Comparison of ENCODE assay signal across 32 cellular contexts in genomic region chr17:37788531-37788930, GRCh38. TPM values are rescaled to one million over a fixed set of nuclear protein-coding genes. Genes with fewer than 3 reads are reported as not detected.
"Had no signal": no experiment of that assay in that cellular context is flagged by ENCODE, and none has a peak within 500 bp of the region (broad histone marks: within the 10 kb centered on the region; RNA-seq: fewer than 3 reads in every experiment).

No MANE protein-coding gene starts in this region.

- H3K4me2 ChIP-seq: SK-N-SH had no signal

- H3K4me3 Mint-ChIP-seq: activated CD4-positive, alpha-beta T cell treated with anti-CD3 and anti-CD28 coated beads, Interleukin-2, amount 10 ng/mL, durations not matched to agents 24 days and 14 days; activated CD8-positive, alpha-beta T cell treated with anti-CD3 and anti-CD28 coated beads, Interleukin-2, amount 10 ng/mL, durations not matched to agents 7 days and 5 days; activated naive CD4-positive, alpha-beta T cell treated with anti-CD3 and anti-CD28 coated beads, Interleukin-2, amount 50 U/mL, for 24 hours; activated naive CD8-positive, alpha-beta T cell treated with anti-CD3 and anti-CD28 coated beads, Interleukin-2, amount 10 ng/mL, durations not matched to agents 7 days and 5 days; activated T-cell treated with anti-CD3 and anti-CD28 coated beads, Interleukin-2, amount 50 U/mL, for 24 hours; brain; T-helper 1 cell treated with Interleukin-12 subunit alpha and Interleukin-12 subunit beta and Interleukin-4 antibody, amounts not matched to agents 30 μg/mL and 1 μg/mL, for 36 hours; T-helper 2 cell treated with Interferon-gamma antibody and Interleukin-4, amounts not matched to agents 5 μg/mL and 100 μg/mL, for 36 hours had no signal

- H3K9me3 Mint-ChIP-seq: activated naive CD4-positive, alpha-beta T cell treated with anti-CD3 and anti-CD28 coated beads, Interleukin-2, amount 50 U/mL, for 24 hours; activated naive CD8-positive, alpha-beta T cell treated with anti-CD3 and anti-CD28 coated beads, Interleukin-2, amount 10 ng/mL, durations not matched to agents 7 days and 5 days; activated T-cell treated with anti-CD3 and anti-CD28 coated beads, Interleukin-2, amount 50 U/mL, for 24 hours; activated T-helper 2 cell treated with anti-CD3 and anti-CD28 coated beads, Interferon-gamma antibody, Interleukin-2, Interleukin-4, amounts not matched to agents 10 μg/mL and 5 μg/mL and 100 μg/mL, durations not matched to agents 14 hours and 24 hours and 36 hours; T-helper 1 cell treated with Interleukin-12 subunit alpha and Interleukin-12 subunit beta and Interleukin-4 antibody, amounts not matched to agents 30 μg/mL and 1 μg/mL, for 36 hours had no signal

- H3K9me3 ChIP-seq: adrenal gland, SJSA1, SK-N-SH had no signal

- DNase-seq: activated CD4-positive, alpha-beta T cell treated with anti-CD3 and anti-CD28 coated beads, Interleukin-2, amount 10 ng/mL, durations not matched to agents 24 days and 14 days; activated CD4-positive, alpha-beta T cell treated with anti-CD3 and anti-CD28 coated beads, Interleukin-2, amount 50 U/mL, for 4 hours; activated CD8-positive, alpha-beta T cell treated with anti-CD3 and anti-CD28 coated beads, Interleukin-2, amount 10 ng/mL, durations not matched to agents 7 days and 5 days; activated gamma-delta T cell; activated naive CD4-positive, alpha-beta T cell treated with Interleukin-2 at 50 U/mL for 16 hours; activated naive CD8-positive, alpha-beta T cell treated with anti-CD3 and anti-CD28 coated beads, Interleukin-2, amount 10 ng/mL, durations not matched to agents 7 days and 5 days; activated T-cell treated with anti-CD3 and anti-CD28 coated beads, Interleukin-2, amount 50 U/mL, for 24 hours; Kasumi-1; KG1; MG63; NCI-H1048; NCI-H1105 treated with DMSO at 0.1 percent for 48 hours; NCI-H1436; NCI-H1694; NCI-H1930; NCI-H2081 treated with DMSO at 0.1 percent for 48 hours; NCI-H345; NCI-H524 treated with DMSO at 0.1 percent for 48 hours; RPMI8226; SHP77 treated with DMSO at 0.1 percent for 48 hours; SK-N-SH had no signal

- H3K27ac Mint-ChIP-seq: activated CD4-positive, alpha-beta T cell treated with anti-CD3 and anti-CD28 coated beads, Interleukin-2, amount 10 ng/mL, durations not matched to agents 24 days and 14 days; activated CD8-positive, alpha-beta T cell treated with anti-CD3 and anti-CD28 coated beads, Interleukin-2, amount 10 ng/mL, durations not matched to agents 7 days and 5 days; activated naive CD4-positive, alpha-beta T cell treated with anti-CD3 and anti-CD28 coated beads, Interleukin-2, amount 50 U/mL, for 24 hours; activated naive CD8-positive, alpha-beta T cell treated with anti-CD3 and anti-CD28 coated beads, Interleukin-2, amount 10 ng/mL, durations not matched to agents 7 days and 5 days; activated T-cell treated with anti-CD3 and anti-CD28 coated beads, Interleukin-2, amount 50 U/mL, for 24 hours; activated T-helper 2 cell treated with anti-CD3 and anti-CD28 coated beads, Interferon-gamma antibody, Interleukin-2, Interleukin-4, amounts not matched to agents 10 μg/mL and 5 μg/mL and 100 μg/mL, durations not matched to agents 14 hours and 24 hours and 36 hours; brain; T-helper 1 cell treated with Interleukin-12 subunit alpha and Interleukin-12 subunit beta and Interleukin-4 antibody, amounts not matched to agents 30 μg/mL and 1 μg/mL, for 36 hours; T-helper 2 cell treated with Interferon-gamma antibody and Interleukin-4, amounts not matched to agents 5 μg/mL and 100 μg/mL, for 36 hours had no signal

- H3K4me3 ChIP-seq: adrenal gland, MG63, SJSA1 had no signal

- FAIRE-seq: bronchial epithelial cell, TTC549 had no signal

- ATAC-seq: activated CD8-positive, alpha-beta T cell treated with anti-CD3 and anti-CD28 coated beads, Interleukin-2, amount 10 ng/mL, durations not matched to agents 7 days and 5 days; Panc1 had no signal

- H3K4me1 Mint-ChIP-seq: activated naive CD4-positive, alpha-beta T cell treated with anti-CD3 and anti-CD28 coated beads, Interleukin-2, amount 50 U/mL, for 24 hours; activated naive CD8-positive, alpha-beta T cell treated with anti-CD3 and anti-CD28 coated beads, Interleukin-2, amount 10 ng/mL, durations not matched to agents 7 days and 5 days; brain had no signal

- H3K4me1 ChIP-seq: adrenal gland had no signal

- H3K36me3 ChIP-seq: adrenal gland, MG63, SJSA1 had no signal

- H3K36me3 Mint-ChIP-seq: activated naive CD4-positive, alpha-beta T cell treated with anti-CD3 and anti-CD28 coated beads, Interleukin-2, amount 50 U/mL, for 24 hours; activated naive CD8-positive, alpha-beta T cell treated with anti-CD3 and anti-CD28 coated beads, Interleukin-2, amount 10 ng/mL, durations not matched to agents 7 days and 5 days; brain had no signal

- H3K27ac ChIP-seq: adrenal gland, SJSA1 had no signal

- H3K9ac ChIP-seq: SK-N-SH had no signal

- H3K27me3 ChIP-seq: MG63 had no signal

RNA-seq across cellular contexts. Expression of gene HNF1B, which starts 43.7 kb away (rescaled TPM):
- total RNA-seq: activated CD8-positive, alpha-beta T cell treated with anti-CD3 and anti-CD28 coated beads, Interleukin-2, amount 10 ng/mL, durations not matched to agents 7 days and 5 days; bronchial epithelial cell; NCI-H460; SJSA1 had no signal
- polyA plus RNA-seq: SK-N-SH had no signal
